1 cellular context compared by ENCODE assay signal in genomic region chr6:34360556-34360955, GRCh38.
TF ChIP-seq lines count a peak whose summit lies in the region.

No MANE protein-coding gene starts in this region.

TF ChIP-seq in SK-N-SH, 30 proteins besides CTCF, POLR2A, EP300 and RAD21 (continued from another document):
- TF ChIP-seq MAX (IDR thresholded peaks at IDR 0.05; ENCODE audit: low read depth) (no peak), IRF3 (IDR thresholded peaks at IDR 0.05; ENCODE audit: low read depth, low read length) (no peak), TEAD4 (IDR thresholded peaks at IDR 0.05; ENCODE audit: borderline replicate concordance, insufficient read depth) (0 out of 2 replicates have a peak, but pooled peaks have one; percentile 22), NFIC (IDR thresholded peaks at IDR 0.05; ENCODE audit: borderline replicate concordance) (peak; percentile 37; the same call in 1 of the 2 replicates), PBX3 (IDR thresholded peaks at IDR 0.05) (no peak; the same call in 1 of the 2 replicates), TCF12 (IDR thresholded peaks at IDR 0.05) (0 out of 2 replicates have a peak, but pooled peaks have one; percentile 49), RCOR1 (IDR thresholded peaks at IDR 0.05; ENCODE audit: low read length) (no peak), FOSL2 (IDR thresholded peaks at IDR 0.05; ENCODE audit: borderline replicate concordance, low read depth) (peak; percentile 58; the same call in 1 of the 2 replicates), CHD2 (IDR thresholded peaks at IDR 0.05; ENCODE audit: low read length, partially characterized antibody) (no peak), SIN3A (IDR thresholded peaks at IDR 0.05; ENCODE audit: borderline replicate concordance, low read depth, low read length) (no peak), EZH2phosphoT487 (IDR thresholded peaks at IDR 0.05; ENCODE audit: borderline replicate concordance, low read depth) (no peak), USF2 (IDR thresholded peaks at IDR 0.05; ENCODE audit: borderline replicate concordance, low read depth, low read length) (no peak), ZBTB33 (IDR thresholded peaks at IDR 0.05; ENCODE audit: borderline replicate concordance, low read depth) (no peak), GABPA (IDR thresholded peaks at IDR 0.05; ENCODE audit: low read depth) (no peak), GATA2 (CRISPR knock-in tag; IDR thresholded peaks at IDR 0.05) (no peak), SMC3 (IDR thresholded peaks at IDR 0.05; ENCODE audit: low read depth, low read length) (no peak), POLR2AphosphoS5 (IDR thresholded peaks at IDR 0.05; ENCODE audit: low read depth, low read length) (peak; percentile 15; the same call in 1 of the 2 replicates), JUND (IDR thresholded peaks at IDR 0.05) (peak; percentile 49; the same call in 1 of the 2 replicates)
